7 cellular contexts compared by ENCODE assay signal in genomic region chr15:66304425-66304824, GRCh38. TPM values are rescaled to one million over a fixed set of nuclear protein-coding genes. Genes with fewer than 3 reads are reported as not detected.
"Had no signal": no experiment of that assay in that cellular context is flagged by ENCODE, and none has a peak within 500 bp of the region (broad histone marks: within the 10 kb centered on the region; RNA-seq: fewer than 3 reads in every experiment).

No MANE protein-coding gene starts in this region.

RNA-seq across cellular contexts. Expression of gene MEGF11, which starts 50.9 kb away (rescaled TPM):
- total RNA-seq: left ventricle myocardium inferior; mononuclear cell; myocyte; naive thymus-derived CD4-positive, alpha-beta T cell; natural killer cell treated with Interleukin-12 subunit alpha and Interleukin-12 subunit beta and Interleukin-15 and Interleukin-18, amount 100 ng/mL, for 72 hours; right atrium auricular region; right lobe of liver had no signal
